In the genomic region with DNA sequence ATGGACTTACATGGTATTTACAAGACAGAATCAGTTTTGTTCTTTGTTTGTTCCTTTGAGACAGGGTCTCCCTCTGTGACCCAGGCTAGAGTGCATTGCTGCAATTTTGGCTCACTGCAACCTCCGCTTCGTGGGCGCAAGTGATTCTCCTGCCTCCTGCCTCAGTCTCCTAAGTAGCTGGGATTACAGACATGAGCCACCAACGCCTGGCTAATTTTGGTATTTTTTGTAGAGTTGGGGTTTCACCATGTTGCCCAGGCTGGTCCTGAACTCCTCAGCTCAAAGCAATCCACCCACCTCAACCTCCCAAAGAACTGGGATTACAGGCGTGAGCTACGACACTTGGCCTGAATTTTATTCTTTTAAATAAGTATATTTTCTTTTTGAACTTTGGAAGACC, we compare ENCODE assay signal across 21 cellular contexts.
"Had no signal": no experiment of that assay in that cellular context is flagged by ENCODE, and none has a peak within 500 bp of the region (broad histone marks: within the 10 kb centered on the region; RNA-seq: fewer than 3 reads in every experiment).

No MANE protein-coding gene starts in this region.

- DNase-seq: dermis blood vessel endothelial cell; dorsolateral prefrontal cortex; effector CD4-positive, alpha-beta T cell; effector memory CD4-positive, alpha-beta T cell; foreskin keratinocyte; heart right ventricle; hippocampal formation; left cardiac atrium; left lung; left ventricle myocardium superior; lower lobe of right lung; mesenchymal stem cell; mucosa of descending colon had no signal

- H3K9me3 ChIP-seq: esophagus muscularis mucosa, gastroesophageal sphincter, heart right ventricle, left lung, lower lobe of right lung, mucosa of descending colon had no signal

- H3K27ac Mint-ChIP-seq: mesothelial cell of epicardium had no signal

- H3K4me3 Mint-ChIP-seq: mesothelial cell of epicardium had no signal

- FAIRE-seq: colon, endothelial cell of umbilical vein, frontal cortex, islet of Langerhans, keratinocyte had no signal

- H3K9me3 Mint-ChIP-seq: mesothelial cell of epicardium had no signal

- ATAC-seq: foreskin keratinocyte, gastroesophageal sphincter, heart right ventricle, left cardiac atrium, left lung, left ventricle myocardium superior, lower lobe of right lung, mucosa of descending colon had no signal

- H3K4me1 Mint-ChIP-seq: mesothelial cell of epicardium had no signal
